In the genomic region with DNA sequence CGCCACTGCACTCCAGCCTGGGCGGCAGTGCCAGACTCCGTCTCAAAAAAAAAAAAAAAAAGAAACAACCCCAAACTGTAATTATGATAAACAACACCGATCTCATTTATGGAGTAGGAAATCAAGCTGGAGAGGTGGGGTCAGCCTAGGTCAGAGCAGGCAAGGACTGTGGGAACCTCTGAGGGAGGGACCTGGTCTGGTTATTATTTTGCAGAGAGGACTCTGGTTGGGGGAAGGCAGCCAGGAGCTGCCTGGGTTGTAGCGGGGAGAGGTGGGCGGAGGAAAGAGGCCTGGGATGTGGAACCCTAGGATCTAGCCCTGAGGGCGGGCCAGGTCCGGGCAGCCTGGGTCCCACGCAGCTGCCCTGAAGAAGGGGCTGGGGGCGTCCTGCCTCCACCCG, we compare ENCODE assay signal across 8 cellular contexts. TPM values are rescaled to one million over a fixed set of nuclear protein-coding genes. Genes with fewer than 3 reads are reported as not detected.
DNase-seq lines count a peak whose midpoint lies in the region; ATAC-seq and TF ChIP-seq lines count a peak whose summit lies in the region.

No MANE protein-coding gene starts in this region.

- H3K9me3 Mint-ChIP-seq in mesothelial cell of epicardium = no peaks in the 10 kb centered on the region

- H3K4me1 Mint-ChIP-seq in mesothelial cell of epicardium = peaks cover 23% of the 10 kb centered on the region

- no peaks in the 10 kb centered on the region for H3K4me1 ChIP-seq in uterus

- H3K36me3 ChIP-seq in uterus = no peaks in the 10 kb centered on the region

- H3K27ac Mint-ChIP-seq in mesothelial cell of epicardium = peak overlapping the region; percentile 63

- H3K9me3 ChIP-seq in uterus = no peaks in the 10 kb centered on the region

- H3K27ac ChIP-seq in uterus = peak overlapping the region; percentile 58 to 80

- no peak for TF ChIP-seq POLR2A in uterus (IDR thresholded peaks at IDR 0.05)

- ATAC-seq in GM19395 (IDR thresholded peaks at IDR 0.05; ENCODE audit: unreplicated experiment) (peak; percentile 42), GM19351 (IDR thresholded peaks at IDR 0.05; ENCODE audit: unreplicated experiment) (no peak), HG03095 (IDR thresholded peaks at IDR 0.05; ENCODE audit: unreplicated experiment) (no peak)

- H3K4me3 Mint-ChIP-seq in mesothelial cell of epicardium = peak overlapping the region; percentile 65

- H3K36me3 Mint-ChIP-seq in mesothelial cell of epicardium = peaks cover 2% of the 10 kb centered on the region

- TF ChIP-seq CTCF in mesothelial cell of epicardium (IDR thresholded peaks at IDR 0.05; ENCODE audit: unreplicated experiment) = no peak
- TF ChIP-seq CTCF in uterus (IDR thresholded peaks at IDR 0.05) = no peak

- intact Hi-C loops in uterus (cut with DNase I; ENCODE audit: low total_unique reads) = no loop called here

- peak overlapping the region; percentile 50 to 67 for H3K4me3 ChIP-seq in uterus

- DNase-seq in AG20443 (ENCODE audit: low spot score) (peak; percentile 68), NCI-H774 (lab: John Stamatoyannopoulos, UW) (peak; percentile 24), cerebellum (ENCODE audit: low spot score) (peak; percentile 27), mesothelial cell of epicardium (ENCODE audit: low spot score in 2 of 2, unreplicated experiment in 2 of 2) (no peak), uterus (peak in 1 of 2 donors; percentile 47)

- H3K27me3 ChIP-seq in uterus = no peaks in the 10 kb centered on the region

- H3K27me3 Mint-ChIP-seq in mesothelial cell of epicardium (ENCODE audit: low read depth) = peaks cover 9% of the 10 kb centered on the region

RNA-seq across cellular contexts. Expression of a gene that starts 10.9 kb away (rescaled TPM):
- total RNA-seq in cerebellum = not detected
- 0.22 to 0.36 TPM in 2 of 3 replicates, not detected in the other for total RNA-seq in mesothelial cell of epicardium
- not detected for total RNA-seq in uterus

RNA-seq across cellular contexts. Expression of a gene that starts 13.9 kb away (rescaled TPM):
- total RNA-seq in cerebellum (2.4 TPM), mesothelial cell of epicardium (13.1 to 14.1 TPM (median 13.4 TPM) in 3 replicates), uterus (10 to 100 TPM in 2 of 4 donors, 1 to 10 TPM in 2; 5.6 to 21.2 (median 11.9) TPM)

RNA-seq across cellular contexts. Expression of a gene that starts 25.4 kb away (rescaled TPM):
- total RNA-seq in cerebellum (0.09 TPM), mesothelial cell of epicardium (0.40 to 0.45 TPM in 2 of 3 replicates, not detected in the other), uterus (under 1 TPM in 1 of 4 donors, not detected in 3; 0.14 TPM)

RNA-seq across cellular contexts. Expression of a gene that starts 30.2 kb away (rescaled TPM):
- total RNA-seq in cerebellum (72.9 TPM), mesothelial cell of epicardium (92.9 to 103 TPM (median 95.0 TPM) in 3 replicates), uterus (100 to 1,000 TPM in 1 of 4 donors, 10 to 100 TPM in 3; 50.1 to 532 (median 78.0) TPM)

RNA-seq across cellular contexts. Expression of a gene that starts 35.5 kb away (rescaled TPM):
- total RNA-seq in cerebellum = 794 TPM
- 2,265 to 2,496 TPM (median 2,379 TPM) in 3 replicates for total RNA-seq in mesothelial cell of epicardium
- total RNA-seq in uterus = 1,000 to 10,000 TPM in 3 of 4 donors, 100 to 1,000 TPM in 1; 982 to 2,205 (median 1,458) TPM

Comparison
In these comparisons a context has a peak if more than half of its experiments do, and no peak if none do; other contexts are left out.
1. DNase-seq: peak in AG20443 (single experiment), NCI-H774 (single experiment) and cerebellum (single experiment); none in mesothelial cell of epicardium (0 of 2).